Comparison of ENCODE assay signal across 1 cellular context in genomic region chr6:140858381-140858971, GRCh38.
TF ChIP-seq lines count a peak whose summit lies in the region.

No MANE protein-coding gene starts in this region.

TF ChIP-seq in HEK293, 187 proteins besides CTCF, POLR2A, EP300 and RAD21 (continued from another document):
- TF ChIP-seq TSHZ1 (tag by site-specific recombination; IDR thresholded peaks at IDR 0.05; ENCODE audit: borderline replicate concordance): no peak
- TF ChIP-seq ZNF585B (tag by site-specific recombination; IDR thresholded peaks at IDR 0.05): no peak
- no peak for TF ChIP-seq BCL11A (tag by site-specific recombination; IDR thresholded peaks at IDR 0.05; ENCODE audit: low read depth)
